In genomic region chr9:98572054-98572627, GRCh38 we compare ENCODE assay signal across 19 cellular contexts.
"Had no signal": no experiment of that assay in that cellular context is flagged by ENCODE, and none has a peak within 500 bp of the region (broad histone marks: within the 10 kb centered on the region; RNA-seq: fewer than 3 reads in every experiment).

No MANE protein-coding gene starts in this region.

- H3K4me1 ChIP-seq: gastrocnemius medialis, right lobe of liver, upper lobe of right lung had no signal

- H3K4me3 ChIP-seq: gastrocnemius medialis, heart left ventricle, mucosa of descending colon, right lobe of liver, thoracic aorta, upper lobe of right lung had no signal

- H3K36me3 ChIP-seq: gastrocnemius medialis, heart left ventricle, right lobe of liver, thoracic aorta, upper lobe of right lung had no signal

- H3K9me3 Mint-ChIP-seq: activated CD4-positive, alpha-beta memory T cell treated with anti-CD3 and anti-CD28 coated beads for 36 hours; activated T-helper 2 cell treated with anti-CD3 and anti-CD28 coated beads, Interferon-gamma antibody, Interleukin-2, Interleukin-4, amounts not matched to agents 10 μg/mL and 5 μg/mL and 100 μg/mL, durations not matched to agents 14 hours and 24 hours and 36 hours; memory B cell had no signal

- H3K27ac Mint-ChIP-seq: activated CD4-positive, alpha-beta memory T cell treated with anti-CD3 and anti-CD28 coated beads for 36 hours; activated CD8-positive, alpha-beta memory T cell treated with anti-CD3 and anti-CD28 coated beads, Interleukin-2, amount 10 ng/mL, durations not matched to agents 7 days and 5 days; activated T-helper 2 cell treated with anti-CD3 and anti-CD28 coated beads, Interferon-gamma antibody, Interleukin-2, Interleukin-4, amounts not matched to agents 10 μg/mL and 5 μg/mL and 100 μg/mL, durations not matched to agents 14 hours and 24 hours and 36 hours; memory B cell; naive thymus-derived CD4-positive, alpha-beta T cell; progenitor cell of endocrine pancreas had no signal

- ATAC-seq: activated CD8-positive, alpha-beta memory T cell treated with anti-CD3 and anti-CD28 coated beads, Interleukin-2, amount 10 ng/mL, durations not matched to agents 7 days and 5 days; gastrocnemius medialis; heart left ventricle; left ventricle myocardium superior; mucosa of descending colon; naive thymus-derived CD4-positive, alpha-beta T cell; right lobe of liver; SK-N-SH treated with all-trans-retinoic acid at 6 μM for 48 hours; stimulated activated naive CD8-positive, alpha-beta T cell treated with anti-CD3 and anti-CD28 coated beads, Interleukin-15, amount 100 ng/mL, for 72 hours; upper lobe of right lung had no signal

- H3K27me3 ChIP-seq: gastrocnemius medialis, right lobe of liver, upper lobe of right lung had no signal

- H3K27ac ChIP-seq: gastrocnemius medialis, heart left ventricle, right lobe of liver, thoracic aorta, upper lobe of right lung had no signal

- H3K36me3 Mint-ChIP-seq: activated CD4-positive, alpha-beta memory T cell treated with anti-CD3 and anti-CD28 coated beads for 36 hours; activated CD8-positive, alpha-beta memory T cell treated with anti-CD3 and anti-CD28 coated beads, Interleukin-2, amount 10 ng/mL, durations not matched to agents 7 days and 5 days; memory B cell; naive thymus-derived CD4-positive, alpha-beta T cell had no signal

- H3K4me3 Mint-ChIP-seq: activated CD4-positive, alpha-beta memory T cell treated with anti-CD3 and anti-CD28 coated beads for 36 hours; activated CD8-positive, alpha-beta memory T cell treated with anti-CD3 and anti-CD28 coated beads, Interleukin-2, amount 10 ng/mL, durations not matched to agents 7 days and 5 days; memory B cell; naive thymus-derived CD4-positive, alpha-beta T cell; stimulated activated naive CD8-positive, alpha-beta T cell treated with anti-CD3 and anti-CD28 coated beads, Interleukin-15, amount 100 ng/mL, for 72 hours had no signal

- H3K9me3 ChIP-seq: gastrocnemius medialis, heart left ventricle, mucosa of descending colon, right lobe of liver, thoracic aorta, upper lobe of right lung had no signal

- DNase-seq: activated CD4-positive, alpha-beta memory T cell treated with anti-CD3 and anti-CD28 coated beads for 36 hours; activated CD4-positive, CD25-positive, alpha-beta regulatory T cell treated with anti-CD3 and anti-CD28 coated beads, Interleukin-2, amount 50 U/mL, for 72 hours; activated CD8-positive, alpha-beta memory T cell treated with anti-CD3 and anti-CD28 coated beads, Interleukin-2, amount 10 ng/mL, durations not matched to agents 7 days and 5 days; activated naive CD4-positive, alpha-beta T cell treated with anti-CD3 and anti-CD28 coated beads, Interleukin-2, amount 50 U/mL, for 16 hours; activated T-cell treated with anti-CD3 and anti-CD28 coated beads, Interleukin-2, amount 50 U/mL, for 1 hour; gastrocnemius medialis; heart left ventricle; left ventricle myocardium superior; mucosa of descending colon; naive thymus-derived CD4-positive, alpha-beta T cell; occipital lobe; right lobe of liver; stimulated activated naive CD8-positive, alpha-beta T cell treated with anti-CD3 and anti-CD28 coated beads, Interleukin-15, amount 100 ng/mL, for 72 hours; upper lobe of right lung had no signal
